8 cellular contexts compared by ENCODE assay signal in genomic region chr15:90001062-90001682, GRCh38. TPM values are rescaled to one million over a fixed set of nuclear protein-coding genes. Genes with fewer than 3 reads are reported as not detected.
A peak's percentile ranks its signal among the peaks of the same experiment; 100 is the strongest.
DNase-seq lines count a peak whose midpoint lies in the region; ATAC-seq and TF ChIP-seq lines count a peak whose summit lies in the region.

Gene ZNF710 (plus strand): TSS chr15:90001324. CDS start chr15:90067138, 65,814 bp downstream.

- ATAC-seq in GM21786 (IDR thresholded peaks at IDR 0.05; ENCODE audit: unreplicated experiment) (peak; percentile 32), GM21515 (IDR thresholded peaks at IDR 0.05; ENCODE audit: unreplicated experiment) (no peak)
- peak; percentile 20 to 31 for ATAC-seq in activated T-cell treated with anti-CD3 and anti-CD28 coated beads, Interleukin-2, amount 50 U/mL, for 72 hours (replicated peaks in 1 of 2)

- intact Hi-C loops in tibial artery (cut with DNase I; ENCODE audit: low total_unique reads): loop anchor here (10.0 kb wide), 1 partner anchor 64 kb away; no protein-coding TSS in a partner anchor

- H3K36me3 Mint-ChIP-seq in activated T-cell treated with anti-CD3 and anti-CD28 coated beads, Interleukin-2, amount 50 U/mL, for 72 hours (ENCODE audit: insufficient read depth in 2 of 2): peaks cover 9 to 13% of the 10 kb centered on the region in 2 donors

- no peak for TF ChIP-seq CTCF in tibial artery (IDR thresholded peaks at IDR 0.05)

- H3K4me3 ChIP-seq in muscle layer of duodenum (ENCODE audit: low read depth in 1 of 2, low read length in 2 of 2): peak within 1 kb of the TSS; percentile 77 to 87
- H3K4me3 ChIP-seq in tibial artery: peak within 1 kb of the TSS; percentile 64 to 90

- H3K4me3 Mint-ChIP-seq in activated T-cell treated with anti-CD3 and anti-CD28 coated beads, Interleukin-2, amount 50 U/mL, for 72 hours: peak within 1 kb of the TSS; percentile 96 to 99

- no peaks in the 10 kb centered on the region for H3K9me3 ChIP-seq in muscle layer of duodenum (ENCODE audit: control insufficient read depth in 1 of 2, low read length in 2 of 2)
- H3K9me3 ChIP-seq in tibial artery: no peaks in the 10 kb centered on the region

- H3K27ac Mint-ChIP-seq in activated T-cell treated with anti-CD3 and anti-CD28 coated beads, Interleukin-2, amount 50 U/mL, for 72 hours: peak within 1 kb of the TSS; percentile 99

- H3K4me1 Mint-ChIP-seq in activated T-cell treated with anti-CD3 and anti-CD28 coated beads, Interleukin-2, amount 50 U/mL, for 72 hours (ENCODE audit: low read depth): peaks cover 56% of the 10 kb centered on the region

- H3K4me1 ChIP-seq in muscle layer of duodenum (ENCODE audit: control insufficient read depth in 1 of 2, insufficient read depth in 2 of 2, low read length in 2 of 2) (peaks cover 21 to 32% of the 10 kb centered on the region in 2 donors), tibial artery (peaks cover 0 to 58% (median 25%) of the 10 kb centered on the region in 4 donors)

- H3K36me3 ChIP-seq in muscle layer of duodenum (ENCODE audit: control insufficient read depth in 1 of 2, insufficient read depth in 2 of 2, low read length in 2 of 2) (no peaks in the 10 kb centered on the region), tibial artery (no peaks in the 10 kb centered on the region)

- H3K27me3 ChIP-seq in muscle layer of duodenum (ENCODE audit: low read depth, low read length): no peaks in the 10 kb centered on the region
- H3K27me3 ChIP-seq in tibial artery: no peaks in the 10 kb centered on the region

- H3K27me3 Mint-ChIP-seq in activated T-cell treated with anti-CD3 and anti-CD28 coated beads, Interleukin-2, amount 50 U/mL, for 72 hours (ENCODE audit: low read depth): no peaks in the 10 kb centered on the region

- H3K27ac ChIP-seq in muscle layer of duodenum (ENCODE audit: low read length): peak within 1 kb of the TSS; percentile 92
- H3K27ac ChIP-seq in tibial artery: peak within 1 kb of the TSS; percentile 68 to 89

- DNase-seq in Daoy (ENCODE audit: low read depth) (peak; percentile 65), NCI-H2171 treated with DMSO at 0.1 percent for 48 hours (lab: John Stamatoyannopoulos, UW) (peak; percentile 48), fibroblast of peridontal ligament (ENCODE audit: extremely low read depth) (peak; percentile 77), tibial artery (peak; percentile 49 to 80)
- DNase-seq in activated T-cell treated with anti-CD3 and anti-CD28 coated beads, Interleukin-2, amount 50 U/mL, for 72 hours: peak; percentile 25 to 37

- no peaks in the 10 kb centered on the region for H3K9me3 Mint-ChIP-seq in activated T-cell treated with anti-CD3 and anti-CD28 coated beads, Interleukin-2, amount 50 U/mL, for 72 hours

RNA-seq across cellular contexts. Expression of gene ZNF710, which starts in this region (rescaled TPM):
- 4.5 and 12.3 TPM in 2 replicates for total RNA-seq in Daoy (2014; rRNA removed; shearing (Covaris generic))
- total RNA-seq in activated T-cell treated with anti-CD3 and anti-CD28 coated beads, Interleukin-2, amount 50 U/mL, for 72 hours: 10 to 100 TPM; 26.6 to 32.3 TPM
